6 cellular contexts compared by ENCODE assay signal in genomic region chr9:90523953-90524352, GRCh38.
"Had no signal": no experiment of that assay in that cellular context is flagged by ENCODE, and none has a peak within 500 bp of the region (broad histone marks: within the 10 kb centered on the region; RNA-seq: fewer than 3 reads in every experiment).

No MANE protein-coding gene starts in this region.

- DNase-seq: activated B cell treated with CpG ODN at 0.5 μM for 24 hours; activated CD4-positive, alpha-beta T cell treated with anti-CD3 and anti-CD28 coated beads, Interleukin-2, amount 10 ng/mL, durations not matched to agents 7 days and 5 days; dermis blood vessel endothelial cell; kidney; mesendoderm; stimulated activated CD4-positive, alpha-beta T cell treated with anti-CD3 and anti-CD28 coated beads, Interleukin-4, amount 100 ng/mL, for 24 hours had no signal
